Comparison of ENCODE assay signal across 12 cellular contexts in the genomic region with DNA sequence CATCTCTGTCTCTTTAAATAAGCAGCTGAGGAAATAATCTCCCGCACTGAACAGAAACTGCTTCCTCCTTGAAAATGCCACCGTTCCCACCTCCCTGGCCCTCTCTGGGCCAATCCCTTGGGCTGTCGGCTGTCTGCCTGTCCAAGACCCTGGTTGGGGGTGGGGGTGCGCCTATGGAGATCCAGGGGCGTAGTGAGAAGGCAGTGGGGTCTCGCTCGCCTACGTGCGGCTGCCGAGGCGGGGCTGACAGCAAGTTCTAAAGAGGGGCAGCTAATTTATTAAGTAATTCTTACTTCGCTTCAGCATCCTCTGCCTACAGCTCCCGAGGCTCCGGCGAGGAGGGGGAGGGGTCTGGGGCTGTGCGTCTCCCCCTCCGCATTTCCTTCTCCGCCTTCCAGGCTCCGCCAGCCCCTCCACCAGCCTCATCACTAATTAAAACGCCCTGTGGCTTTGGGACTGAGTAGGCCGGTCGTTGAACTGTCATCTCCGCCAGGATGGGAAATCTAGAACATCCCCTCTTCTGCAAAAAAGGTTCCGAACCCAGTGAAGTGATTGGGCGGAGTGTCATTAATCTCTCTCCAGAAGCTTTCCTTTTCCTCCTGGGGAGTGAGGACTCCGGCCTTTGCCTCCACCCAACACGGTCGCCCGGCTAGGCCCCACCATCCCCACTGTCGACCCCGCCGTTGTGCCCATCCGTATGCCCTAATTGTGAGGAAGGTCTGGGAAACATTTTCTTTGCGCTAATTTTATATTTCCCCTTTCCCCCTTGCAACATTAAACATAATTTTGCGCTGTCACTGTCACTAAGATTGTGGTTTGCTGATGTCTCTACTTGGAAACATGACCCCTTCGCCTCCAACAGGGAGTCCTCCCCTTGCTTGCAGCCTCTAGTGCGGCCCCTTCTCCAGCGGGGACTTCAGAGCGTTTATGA. TPM values are rescaled to one million over a fixed set of nuclear protein-coding genes. Genes with fewer than 3 reads are reported as not detected.
DNase-seq lines count a peak whose midpoint lies in the region; ATAC-seq and TF ChIP-seq lines count a peak whose summit lies in the region.
"Had no signal": no experiment of that assay in that cellular context is flagged by ENCODE, and none has a peak within 500 bp of the region (broad histone marks: within the 10 kb centered on the region; RNA-seq: fewer than 3 reads in every experiment).

No MANE protein-coding gene starts in this region.

- no peaks in the 10 kb centered on the region for H3K27me3 Mint-ChIP-seq in Calu3 (ENCODE audit: unreplicated experiment)

- H3K27ac ChIP-seq in VCaP (peak overlapping the region; percentile 10; the same call in 1 of the 2 replicates), parathyroid adenoma (peak overlapping the region; percentile 96)

- peak overlapping the region; percentile 87 for H3K9ac ChIP-seq in parathyroid adenoma

- TF ChIP-seq CTCF in Calu3 (IDR thresholded peaks at IDR 0.05; ENCODE audit: unreplicated experiment) (no peak), VCaP (conservative IDR thresholded peaks at IDR 0.05) (no peak), parathyroid adenoma (IDR thresholded peaks at IDR 0.05) (no peak)

- no peak overlapping the region for H3K4me3 Mint-ChIP-seq in Calu3 (ENCODE audit: low read depth, unreplicated experiment)
- H3K4me3 Mint-ChIP-seq: activated naive CD4-positive, alpha-beta T cell treated with anti-CD3 and anti-CD28 coated beads for 36 hours had no signal

- ATAC-seq in HG03571 (IDR thresholded peaks at IDR 0.05; ENCODE audit: unreplicated experiment), result no peak

- H3K79me2 ChIP-seq in parathyroid adenoma, result peaks cover 39% of the 10 kb centered on the region

- H3K27ac Mint-ChIP-seq in Calu3 (ENCODE audit: unreplicated experiment), result no peak overlapping the region
- H3K27ac Mint-ChIP-seq: activated naive CD4-positive, alpha-beta T cell treated with anti-CD3 and anti-CD28 coated beads for 36 hours had no signal

- DNase-seq in Calu3, result peak; percentile 87
- DNase-seq in cardiac septum (ENCODE audit: low spot score), result peak; percentile 77
- no peak for DNase-seq in SK-N-DZ (ENCODE audit: low spot score)
- no peak for DNase-seq in NCI-H1092 treated with DMSO at 0.1 percent for 48 hours (lab: John Stamatoyannopoulos, UW)
- no peak for DNase-seq in putamen (ENCODE audit: low spot score)
- DNase-seq: activated naive CD4-positive, alpha-beta T cell treated with anti-CD3 and anti-CD28 coated beads for 36 hours; NCI-H1694; stimulated activated CD4-positive, alpha-beta T cell treated with anti-CD3 and anti-CD28 coated beads, Interleukin-4, amount 100 ng/mL, for 4 hours; T-helper 2 cell had no signal

- intact Hi-C loops in Calu3 (cut with micrococcal nuclease; ENCODE audit: unreplicated experiment), result loop anchor here (5.0 kb wide), 1 partner anchor 425 kb away; no protein-coding TSS in a partner anchor
- intact Hi-C loops in cardiac septum (cut with DNase I), result no loop called here

- no peaks in the 10 kb centered on the region for H3K36me3 ChIP-seq in parathyroid adenoma (ENCODE audit: control insufficient read depth, insufficient read depth, low read length)

- H2AFZ ChIP-seq in parathyroid adenoma, result peak overlapping the region; percentile 38

- CTCF ChIA-PET in Calu3 (lab: Charles Lee), result interaction anchor here (0.6 to 9.8 kb wide), 6 partner anchors 9 to 545 kb away, joined by 3 to 121 read pairs (median 8); a partner anchor contains a TSS

- no peaks in the 10 kb centered on the region for H3K9me3 Mint-ChIP-seq in Calu3 (ENCODE audit: low read depth, unreplicated experiment)
- H3K9me3 Mint-ChIP-seq: activated naive CD4-positive, alpha-beta T cell treated with anti-CD3 and anti-CD28 coated beads for 36 hours had no signal

- H3K4me1 ChIP-seq in parathyroid adenoma, result peaks cover 23% of the 10 kb centered on the region

- H3K9me3 ChIP-seq in parathyroid adenoma (ENCODE audit: control insufficient read depth, low read length), result no peaks in the 10 kb centered on the region

- H3K4me2 ChIP-seq in parathyroid adenoma (ENCODE audit: low read length), result no peak overlapping the region

- no peaks in the 10 kb centered on the region for H3K27me3 ChIP-seq in parathyroid adenoma (ENCODE audit: control insufficient read depth, insufficient read depth, low read length)

- peak overlapping the region; percentile 27 for H3K4me3 ChIP-seq in parathyroid adenoma (ENCODE audit: low read depth, low read length)

- peaks cover 81% of the 10 kb centered on the region for H3K36me3 Mint-ChIP-seq in Calu3 (ENCODE audit: insufficient read depth, unreplicated experiment)

- peaks cover 77% of the 10 kb centered on the region for H3K4me1 Mint-ChIP-seq in Calu3 (ENCODE audit: low read depth, unreplicated experiment)

- BruUV-seq in Calu3 (replicated peaks; lab: Mats Ljungman, UMichigan), result TSS peak; percentile 12

RNA-seq across cellular contexts. Expression of a gene that starts 16.9 kb away (rescaled TPM):
- 158 and 167 TPM in 2 replicates for total RNA-seq in Calu3 (2022)
- total RNA-seq in cardiac septum, result 21.0 TPM
- 2.2 and 3.2 TPM in 2 replicates for polyA plus RNA-seq in SK-N-DZ (2014; cell fraction: cytosol; rRNA removed)
- polyA plus RNA-seq in SK-N-DZ (2014; cell fraction: nucleus; rRNA removed), result 1.5 and 3.6 TPM in 2 replicates
- total RNA-seq: activated naive CD4-positive, alpha-beta T cell treated with anti-CD3 and anti-CD28 coated beads for 36 hours had no signal

Comparison
In these comparisons a context has a peak if more than half of its experiments do, and no peak if none do; other contexts are left out.
1. DNase-seq: peak in Calu3 (single experiment) and cardiac septum (single experiment); none in SK-N-DZ (single experiment), NCI-H1092 treated with DMSO at 0.1 percent for 48 hours (single experiment) and putamen (single experiment).